In genomic region chr11:102520514-102520913, GRCh38 we compare ENCODE assay signal across 8 cellular contexts. TPM values are rescaled to one million over a fixed set of nuclear protein-coding genes. Genes with fewer than 3 reads are reported as not detected.
"Had no signal": no experiment of that assay in that cellular context is flagged by ENCODE, and none has a peak within 500 bp of the region (broad histone marks: within the 10 kb centered on the region; RNA-seq: fewer than 3 reads in every experiment).

No MANE protein-coding gene starts in this region.

- H3K4me3 ChIP-seq: GM23248, HAP-1 had no signal

- H3K27ac Mint-ChIP-seq: IgD-negative memory B cell had no signal

- H3K4me1 ChIP-seq: HAP-1 had no signal

- H3K9ac ChIP-seq: GM23248 had no signal

- H3K36me3 ChIP-seq: HAP-1 had no signal

- H2AFZ ChIP-seq: GM23248 had no signal

- H3K4me3 Mint-ChIP-seq: IgD-negative memory B cell had no signal

- H3K27ac ChIP-seq: GM23248, HL-60 had no signal

- DNase-seq: GM23248, GOT3, H7, KG1 had no signal

- H3K9me3 ChIP-seq: HAP-1 had no signal

RNA-seq across cellular contexts. Expression of gene MMP7, which starts 10.0 kb away (rescaled TPM):
- total RNA-seq: GM23248, H7, HT1080 had no signal
- polyA plus RNA-seq: GM23248, IgD-negative memory B cell had no signal
